ENCODE assay signal across 10 cellular contexts in genomic region chr18:26710460-26711096, GRCh38.
DNase-seq lines count a peak whose midpoint lies in the region; ATAC-seq and TF ChIP-seq lines count a peak whose summit lies in the region.
"Had no signal": no experiment of that assay in that cellular context is flagged by ENCODE, and none has a peak within 500 bp of the region (broad histone marks: within the 10 kb centered on the region; RNA-seq: fewer than 3 reads in every experiment).

No MANE protein-coding gene starts in this region.

- H3K27ac ChIP-seq in endodermal cell (ENCODE audit: low read depth, low read length) = no peak overlapping the region
- H3K27ac ChIP-seq in PC-9 = no peak overlapping the region

- H3K79me2 ChIP-seq in PC-9 (ENCODE audit: low read depth) = no peaks in the 10 kb centered on the region

- 28 to 30% methylated on average over 2 to 4 of the region's 4 CpGs for WGBS in endodermal cell (ENCODE audit: insufficient coverage in 1 of 2, insufficient read length in 1 of 2), 2 experiments

- H4K20me1 ChIP-seq in PC-9 (ENCODE audit: insufficient read depth) = no peaks in the 10 kb centered on the region

- H3K4me2 ChIP-seq in PC-9 = no peak overlapping the region

- H3K9me2 ChIP-seq in PC-9 (ENCODE audit: insufficient read depth) = no peaks in the 10 kb centered on the region

- peak overlapping the region; percentile 8 for H3K27ac Mint-ChIP-seq in endodermal cell
- H3K27ac Mint-ChIP-seq in HFFc6 = no peak overlapping the region
- H3K27ac Mint-ChIP-seq: activated B cell treated with CpG ODN at 0.5 μM for 24 hours had no signal

- no peak for TF ChIP-seq CTCF in endodermal cell (conservative IDR thresholded peaks at IDR 0.05)
- TF ChIP-seq CTCF in PC-9 (conservative IDR thresholded peaks at IDR 0.05) = no peak
- no peak for TF ChIP-seq CTCF in HFFc6 (IDR thresholded peaks at IDR 0.05)

- H3K9me3 ChIP-seq in endodermal cell (ENCODE audit: control insufficient read depth, low read length) (no peaks in the 10 kb centered on the region), PC-9 (ENCODE audit: insufficient read depth, low read depth) (no peaks in the 10 kb centered on the region)

- peak; percentile 58 for DNase-seq in endodermal cell
- no peak for DNase-seq in PC-9
- DNase-seq in HFFc6 = no peak
- DNase-seq: activated B cell treated with CpG ODN at 0.5 μM for 24 hours; effector CD4-positive, alpha-beta T cell had no signal

- H3K36me3 Mint-ChIP-seq in endodermal cell (ENCODE audit: low read depth) (no peaks in the 10 kb centered on the region), HFFc6 (ENCODE audit: low read depth) (no peaks in the 10 kb centered on the region)

- BruUV-seq in PC-9 (replicated peaks; lab: Mats Ljungman, UMichigan) = no TSS peak

- H3K4me1 ChIP-seq in endodermal cell (ENCODE audit: control insufficient read depth, insufficient read depth, low read length) (peaks cover 16% of the 10 kb centered on the region), PC-9 (replicated peaks; ENCODE audit: insufficient read depth) (no peaks in the 10 kb centered on the region)

- peaks cover 21% of the 10 kb centered on the region for H3K27me3 ChIP-seq in endodermal cell (ENCODE audit: control insufficient read depth, insufficient read depth, low read length, poor library complexity, severe bottlenecking)
- no peaks in the 10 kb centered on the region for H3K27me3 ChIP-seq in PC-9 (ENCODE audit: insufficient read depth, low read depth)

- peaks cover 36% of the 10 kb centered on the region for H3K4me1 Mint-ChIP-seq in endodermal cell
- no peaks in the 10 kb centered on the region for H3K4me1 Mint-ChIP-seq in HFFc6 (ENCODE audit: low read depth)
- H3K4me1 Mint-ChIP-seq: activated B cell treated with CpG ODN at 0.5 μM for 24 hours had no signal

- H3K4me3 Mint-ChIP-seq in endodermal cell (no peak overlapping the region), HFFc6 (no peak overlapping the region)
- H3K4me3 Mint-ChIP-seq: activated B cell treated with CpG ODN at 0.5 μM for 24 hours had no signal

- CTCF ChIA-PET in PC-9 (lab: Charles Lee) = no interaction called here

- intact Hi-C loops in PC-9 (cut with micrococcal nuclease; ENCODE audit: unreplicated experiment) = no loop called here

- POLR2A ChIA-PET in PC-9 (lab: Charles Lee; ENCODE audit: unreplicated experiment) = no interaction called here

- H3K27me3 Mint-ChIP-seq in endodermal cell (ENCODE audit: insufficient read depth) (peaks cover 19% of the 10 kb centered on the region), HFFc6 (ENCODE audit: insufficient read depth) (peaks cover 2% of the 10 kb centered on the region; the same call in 1 of the 2 replicates)

- H3K36me3 ChIP-seq in endodermal cell (ENCODE audit: control insufficient read depth, insufficient read depth, low read length) = no peaks in the 10 kb centered on the region
- no peaks in the 10 kb centered on the region for H3K36me3 ChIP-seq in PC-9 (ENCODE audit: low read depth)

- H3K4me3 ChIP-seq in endodermal cell (ENCODE audit: low read length) (peak overlapping the region; percentile 37), PC-9 (no peak overlapping the region)

- no peak overlapping the region for H3K9ac ChIP-seq in endodermal cell (ENCODE audit: extremely low read depth, low read length, poor library complexity, severe bottlenecking)

- ATAC-seq in GM18519 (IDR thresholded peaks at IDR 0.05; ENCODE audit: low FRiP score, unreplicated experiment) (peak; percentile 88), GM21576 (IDR thresholded peaks at IDR 0.05; ENCODE audit: unreplicated experiment) (peak; percentile 90), HG03575 (IDR thresholded peaks at IDR 0.05; ENCODE audit: extremely low read depth, insufficient number of reproducible peaks, low FRiP score, unreplicated experiment) (peak; percentile 80), HG02970 (IDR thresholded peaks at IDR 0.05; ENCODE audit: low FRiP score, unreplicated experiment) (no peak), HG03045 (IDR thresholded peaks at IDR 0.05; ENCODE audit: unreplicated experiment) (no peak)

- H2AFZ ChIP-seq in PC-9 = no peak overlapping the region

- H3K9me3 Mint-ChIP-seq in endodermal cell (no peaks in the 10 kb centered on the region), HFFc6 (peaks cover 4% of the 10 kb centered on the region)
- H3K9me3 Mint-ChIP-seq: activated B cell treated with CpG ODN at 0.5 μM for 24 hours had no signal

- H3F3A ChIP-seq in PC-9 (ENCODE audit: insufficient read depth, low read depth) = no peaks in the 10 kb centered on the region

Comparison
In these comparisons a context has a peak if more than half of its experiments do, and no peak if none do; other contexts are left out.
1. ATAC-seq: peak in GM18519 (single experiment), GM21576 (single experiment) and HG03575 (single experiment); none in HG02970 (single experiment) and HG03045 (single experiment).